In genomic region chr11:65771589-65772112, GRCh38 we compare ENCODE assay signal across 25 cellular contexts. TPM values are rescaled to one million over a fixed set of nuclear protein-coding genes. Genes with fewer than 3 reads are reported as not detected.
"Had no signal": no experiment of that assay in that cellular context is flagged by ENCODE, and none has a peak within 500 bp of the region (broad histone marks: within the 10 kb centered on the region; RNA-seq: fewer than 3 reads in every experiment).

No MANE protein-coding gene starts in this region.

- H3K4me2 ChIP-seq: hepatocyte, neural progenitor cell had no signal

- H3K36me3 ChIP-seq: colonic mucosa, neural progenitor cell, transverse colon had no signal

- H3K4me3 ChIP-seq: colonic mucosa, hepatocyte, neural progenitor cell, psoas muscle, sigmoid colon, skin epidermis, stomach, thoracic aorta, transverse colon had no signal

- H3K9ac ChIP-seq: neural progenitor cell, parathyroid adenoma had no signal

- DNase-seq: colonic mucosa; dermis blood vessel endothelial cell; effector CD4-positive, alpha-beta T cell; endodermal cell; erythroblast; foreskin melanocyte; head of caudate nucleus; kidney; left cardiac atrium; occipital lobe; psoas muscle; sigmoid colon; stimulated activated CD4-positive, alpha-beta T cell treated with anti-CD3 and anti-CD28 coated beads, Interleukin-2, amount 100 ng/mL, for 24 hours; stimulated activated CD4-positive, alpha-beta T cell treated with anti-CD3 and anti-CD28 coated beads, Interleukin-4, amount 100 ng/mL, for 4 hours; stimulated activated naive CD4-positive, alpha-beta T cell; stomach; substantia nigra; transverse colon had no signal

- H3K9me3 ChIP-seq: colonic mucosa, psoas muscle, sigmoid colon, stomach, thoracic aorta, transverse colon had no signal

- H3K27ac ChIP-seq: colonic mucosa, hepatocyte, neural progenitor cell, parathyroid adenoma, psoas muscle, sigmoid colon, skin epidermis, stomach, thoracic aorta, transverse colon had no signal

- H3K4me1 ChIP-seq: colonic mucosa, neural progenitor cell, parathyroid adenoma, sigmoid colon had no signal

- H3K27me3 ChIP-seq: colonic mucosa, hepatocyte, neural progenitor cell, sigmoid colon, stomach, transverse colon had no signal

- FAIRE-seq: endothelial cell of umbilical vein, kidney had no signal

RNA-seq across cellular contexts. Expression of gene OVOL1, which starts 15.2 kb away (rescaled TPM):
- total RNA-seq: dermis blood vessel endothelial cell; endothelial cell of umbilical vein; left cardiac atrium; natural killer cell treated with Interleukin-12 subunit alpha and Interleukin-12 subunit beta and Interleukin-15 and Interleukin-18, amount 100 ng/mL, for 72 hours; occipital lobe; psoas muscle; sigmoid colon had no signal
